ENCODE assay signal across 18 cellular contexts in genomic region chr2:226845717-226846116, GRCh38. TPM values are rescaled to one million over a fixed set of nuclear protein-coding genes. Genes with fewer than 3 reads are reported as not detected.
DNase-seq lines count a peak whose midpoint lies in the region; ATAC-seq, FAIRE-seq and TF ChIP-seq lines count a peak whose summit lies in the region.
"Had no signal": no experiment of that assay in that cellular context is flagged by ENCODE, and none has a peak within 500 bp of the region (broad histone marks: within the 10 kb centered on the region; RNA-seq: fewer than 3 reads in every experiment).

No MANE protein-coding gene starts in this region.

- POLR2A ChIA-PET in GM12878 (lab: Charles Lee) = interaction anchor here (0.8 to 4.0 kb wide), 3 partner anchors 8 to 17 kb away, joined by 4 to 19 read pairs (median 9); partner anchors contain the start of gene RHBDD1

- RAD21 ChIA-PET in GM12878 (lab: Charles Lee; ENCODE audit: unreplicated experiment) = interaction anchor here (0.9 to 1.4 kb wide), 2 partner anchors 10 to 17 kb away, joined by 5 to 9 read pairs; partner anchors contain the start of gene RHBDD1

- TF ChIP-seq RAD21 in GM12878 (IDR thresholded peaks at IDR 0.05; ENCODE audit: insufficient read depth, low read depth, low read length) = no peak

- in situ Hi-C loops in GM12878 (cut with MboI) = loop anchor here (25.0 kb wide), 1 partner anchor 942 kb away; no protein-coding TSS in a partner anchor

- SMC1A ChIA-PET in GM12878 (lab: Charles Lee; ENCODE audit: uncharacterized antibody, unreplicated experiment) = interaction anchor here (0.8 to 1.2 kb wide), 4 partner anchors 8 to 18 kb away, joined by 3 to 5 read pairs (median 5); partner anchors contain the start of gene RHBDD1

- H3K79me2 ChIP-seq in GM12878 (ENCODE audit: control insufficient read depth, insufficient read depth, low read length) = peaks cover 30% of the 10 kb centered on the region

- H3K9ac ChIP-seq in GM12878 (ENCODE audit: control insufficient read depth, insufficient read depth, low read length) = peak overlapping the region; percentile 13; the same call in 1 of the 2 replicates

- H3K36me3 Mint-ChIP-seq in endothelial cell (ENCODE audit: low read depth, unreplicated experiment) = no peaks in the 10 kb centered on the region

- peak; percentile 83 for FAIRE-seq in GM12878 (lab: Jason Lieb, UNC)
- FAIRE-seq: endometrium, frontal cortex, HTR-8/SVneo had no signal

- peak overlapping the region; percentile 18; the same call in 1 of the 2 replicates for H2AFZ ChIP-seq in GM12878 (ENCODE audit: control insufficient read depth, low read depth, low read length)

- no peaks in the 10 kb centered on the region for H3K27me3 ChIP-seq in GM12878 (replicated peaks in 1 of 2; ENCODE audit: control insufficient read depth in 2 of 2, insufficient read depth in 2 of 2, low read length in 1 of 2)
- H3K27me3 ChIP-seq: BE2C had no signal

- H3K27me3 Mint-ChIP-seq in endothelial cell (ENCODE audit: unreplicated experiment) = no peaks in the 10 kb centered on the region
- H3K27me3 Mint-ChIP-seq: activated naive CD8-positive, alpha-beta T cell had no signal

- TF ChIP-seq EP300 in GM12878 (IDR thresholded peaks at IDR 0.05; ENCODE audit: borderline replicate concordance in 1 of 2, control insufficient read depth in 1 of 2, low read depth in 2 of 2, low read length in 2 of 2) = no peak

- H3K9me3 Mint-ChIP-seq in endothelial cell (ENCODE audit: unreplicated experiment) = no peaks in the 10 kb centered on the region

- H3K36me3 ChIP-seq in GM12878 (ENCODE audit: control insufficient read depth in 2 of 2, insufficient read depth in 2 of 2, low read length in 1 of 2) = 0 out of 4 replicates have a peak, but pooled peaks cover 0 to 3% of the 10 kb centered on the region in 2 experiments
- H3K36me3 ChIP-seq: BE2C, WERI-Rb-1 had no signal

- no peak for TF ChIP-seq POLR2A in GM12878 (IDR thresholded peaks at IDR 0.05; ENCODE audit: low read depth, low read length)

- no TSS peak for BruUV-seq in GM12878 (replicated peaks; lab: Mats Ljungman, UMichigan)

- H3K27ac ChIP-seq in GM12878 (ENCODE audit: control insufficient read depth, insufficient read depth) = peak overlapping the region; percentile 65
- H3K27ac ChIP-seq: WERI-Rb-1 had no signal

- no peaks in the 10 kb centered on the region for H4K20me1 ChIP-seq in GM12878 (ENCODE audit: control insufficient read depth, insufficient read depth)

- peak; percentile 64 for ATAC-seq in GM18907 (IDR thresholded peaks at IDR 0.05; ENCODE audit: unreplicated experiment)
- ATAC-seq in GM21717 (IDR thresholded peaks at IDR 0.05; ENCODE audit: unreplicated experiment) = peak; percentile 62
- ATAC-seq in HG03280 (IDR thresholded peaks at IDR 0.05; ENCODE audit: unreplicated experiment) = peak; percentile 53
- ATAC-seq in GM12878 = peak; percentile 75

- H3K4me3 ChIP-seq in GM12878 = peak overlapping the region; percentile 39; the same call in 1 of the 2 replicates

- TF ChIP-seq CTCF in GM12878 (IDR thresholded peaks at IDR 0.05 in 2 of 3, conservative IDR thresholded peaks at IDR 0.05 in 1 of 3; ENCODE audit: control insufficient read depth in 2 of 3, extremely low read depth in 1 of 3, insufficient read depth in 1 of 3, low read depth in 3 of 3, low read length in 3 of 3) (no peak), endothelial cell (IDR thresholded peaks at IDR 0.05; ENCODE audit: unreplicated experiment) (no peak)

- no peak for DNase-seq in GM12878 (ENCODE audit: low read depth, low spot score)
- no peak for DNase-seq in endothelial cell (ENCODE audit: low spot score)
- no peak for DNase-seq in activated CD4-positive, alpha-beta T cell treated with anti-CD3 and anti-CD28 coated beads, Interleukin-2, amount 50 U/mL, for 4 hours
- DNase-seq in dermis blood vessel endothelial cell = no peak
- DNase-seq in activated T-cell treated with anti-CD3 and anti-CD28 coated beads, Interleukin-2, amount 50 U/mL, for 1 hour = no peak
- DNase-seq: BE2C; mammary epithelial cell; NCI-H2171; nephron progenitor cell; stimulated activated CD4-positive, alpha-beta T cell treated with anti-CD3 and anti-CD28 coated beads, Interleukin-2, amount 100 ng/mL, for 24 hours; WERI-Rb-1 had no signal

- H3K4me3 Mint-ChIP-seq in endothelial cell (ENCODE audit: unreplicated experiment) = no peak overlapping the region
- H3K4me3 Mint-ChIP-seq: activated naive CD8-positive, alpha-beta T cell; nephron progenitor cell had no signal

- intact Hi-C loops in GM12878 (cut with micrococcal nuclease; ENCODE audit: unreplicated experiment) = no loop called here

- H3K4me1 ChIP-seq in GM12878 (ENCODE audit: control insufficient read depth, insufficient read depth, low read length) = peaks cover 22% of the 10 kb centered on the region

- H3K9me3 ChIP-seq in GM12878 (replicated peaks; ENCODE audit: control insufficient read depth, insufficient read depth, low read length) = peaks cover 5% of the 10 kb centered on the region
- H3K9me3 ChIP-seq: BE2C had no signal

- H3K27ac Mint-ChIP-seq in endothelial cell (ENCODE audit: unreplicated experiment) = no peak overlapping the region
- H3K27ac Mint-ChIP-seq: activated naive CD8-positive, alpha-beta T cell; nephron progenitor cell had no signal

- peak overlapping the region; percentile 66 for H3K4me2 ChIP-seq in GM12878 (ENCODE audit: control insufficient read depth, insufficient read depth)

- CTCF ChIA-PET in GM12878 (lab: Yijun Ruan, JAX) = interaction anchor here (0.6 to 1.7 kb wide), 10 partner anchors 9 to 121 kb away, joined by 3 to 4 read pairs (median 4); partner anchors contain the start of gene IRS1

- no peaks in the 10 kb centered on the region for H3K4me1 Mint-ChIP-seq in endothelial cell (ENCODE audit: unreplicated experiment)
- H3K4me1 Mint-ChIP-seq: nephron progenitor cell had no signal

- WGBS in GM12878 (ENCODE audit: insufficient coverage, insufficient replicate concordance, low lambda C conversion rate, missing lambda C conversion rate) = 96% methylated on average over 1 of the region's 1 CpG

TF ChIP-seq in GM12878, 131 proteins besides CTCF, POLR2A, EP300 and RAD21 (continues in another document):
- TF ChIP-seq NR2F1 (conservative IDR thresholded peaks at IDR 0.05) (peak; percentile 50; the same call in 1 of the 2 replicates), HDAC2 (IDR thresholded peaks at IDR 0.05) (no peak), FOS (IDR thresholded peaks at IDR 0.05; ENCODE audit: borderline replicate concordance, extremely low read depth, insufficient read length) (no peak), STAT3 (IDR thresholded peaks at IDR 0.05; ENCODE audit: low read depth, low read length) (no peak), ATF7 (IDR thresholded peaks at IDR 0.05; ENCODE audit: low read depth) (peak; percentile 94), E2F4 (IDR thresholded peaks at IDR 0.05; ENCODE audit: low read depth, low read length) (no peak)

RNA-seq across cellular contexts. Expression of gene RHBDD1, which starts 9.9 kb away (rescaled TPM):
- 230 and 231 TPM in 2 replicates for total RNA-seq in GM12878 (2013; cell fraction: nucleolus; rRNA removed)
- 7.5 and 11.3 TPM in 2 replicates for total RNA-seq in GM12878 (2014; rRNA removed)
- 14.3 and 17.1 TPM in 2 replicates for total RNA-seq in GM12878 (2014; rRNA removed; fragmentation: Illumina TruSeq; extraction: Trizol)
- total RNA-seq in GM12878 (2021) = 25.7 and 29.0 TPM in 2 replicates
- polyA plus RNA-seq in GM12878 (2011; ENCODE audit: low read depth) = 11.7 TPM
- 35.6 and 36.4 TPM in 2 replicates for polyA plus RNA-seq in GM12878 (2011; rRNA removed)
- polyA plus RNA-seq in GM12878 (2011; cell fraction: cytosol; rRNA removed) = 15.0 and 18.9 TPM in 2 replicates
- polyA plus RNA-seq in GM12878 (2011; cell fraction: nucleus; rRNA removed) = 22.2 and 35.0 TPM in 2 replicates
- 13.7 and 15.5 TPM in 2 replicates for polyA plus RNA-seq in GM12878 (2012)
- polyA plus RNA-seq in GM12878 (2014; fragmentation: Illumina TruSeq; extraction: Trizol) = 15.0 and 23.8 TPM in 2 replicates
- polyA plus RNA-seq in GM12878 (2014; fragmentation: Nextera tagmentation; extraction: Ambion mirVana) = 1 to 10 TPM; 7.1 to 7.3 TPM
- 10.1 and 12.9 TPM in 2 replicates for polyA plus RNA-seq in GM12878 (2014; rRNA removed)
- 10 to 100 TPM; 23.4 to 27.4 TPM for polyA plus RNA-seq in GM12878 (2016; fragmentation: Nextera tagmentation; extraction: Ambion mirVana)
- polyA minus RNA-seq in GM12878 (2011; rRNA and poly(A)+ RNA removed) = 95.4 and 140 TPM in 2 replicates
- 20.8 and 32.3 TPM in 2 replicates for polyA minus RNA-seq in GM12878 (2011; cell fraction: cytosol; rRNA and poly(A)+ RNA removed)
- 68.9 and 77.6 TPM in 2 replicates for polyA minus RNA-seq in GM12878 (2011; cell fraction: nucleus; rRNA and poly(A)+ RNA removed)
- 21.9 TPM for total RNA-seq in endothelial cell (ENCODE audit: unreplicated experiment)
- 14.3 and 16.0 TPM in 2 replicates for total RNA-seq in dermis blood vessel endothelial cell

RNA-seq across cellular contexts. Expression of gene IRS1, which starts 46.1 kb away (rescaled TPM):
- total RNA-seq in GM12878 (2013; cell fraction: nucleolus; rRNA removed) = 0.10 and 0.23 TPM in 2 replicates
- total RNA-seq in GM12878 (2014; rRNA removed) (0.54 and 0.73 TPM in 2 replicates), GM12878 (2014; rRNA removed; fragmentation: Illumina TruSeq; extraction: Trizol) (0.40 and 0.46 TPM in 2 replicates), GM12878 (2021) (1.7 TPM in 2 replicates), endothelial cell (ENCODE audit: unreplicated experiment) (0.72 TPM), dermis blood vessel endothelial cell (0.17 and 0.23 TPM in 2 replicates)
- 0.03 TPM for polyA plus RNA-seq in GM12878 (2011; ENCODE audit: low read depth)
- polyA plus RNA-seq in GM12878 (2011; rRNA removed) (0.07 and 0.08 TPM in 2 replicates), GM12878 (2014; fragmentation: Illumina TruSeq; extraction: Trizol) (0.11 and 0.28 TPM in 2 replicates), GM12878 (2014; fragmentation: Nextera tagmentation; extraction: Ambion mirVana) (under 1 TPM; 0.03 to 0.13 TPM), GM12878 (2014; rRNA removed) (0.48 and 0.87 TPM in 2 replicates), GM12878 (2016; fragmentation: Nextera tagmentation; extraction: Ambion mirVana) (under 1 TPM; 0.25 to 0.43 TPM)
- polyA plus RNA-seq in GM12878 (2011; cell fraction: cytosol; rRNA removed) = 0.10 and 0.25 TPM in 2 replicates
- polyA plus RNA-seq in GM12878 (2011; cell fraction: nucleus; rRNA removed) = 0.39 and 0.51 TPM in 2 replicates
- 0.14 and 0.45 TPM in 2 replicates for polyA plus RNA-seq in GM12878 (2012)
- 0.22 and 0.52 TPM in 2 replicates for polyA minus RNA-seq in GM12878 (2011; rRNA and poly(A)+ RNA removed)
- 0.13 and 0.21 TPM in 2 replicates for polyA minus RNA-seq in GM12878 (2011; cell fraction: cytosol; rRNA and poly(A)+ RNA removed)
- polyA minus RNA-seq in GM12878 (2011; cell fraction: nucleus; rRNA and poly(A)+ RNA removed) = 0.48 and 1.1 TPM in 2 replicates
